ENCODE assay signal across 8 cellular contexts in the genomic region with DNA sequence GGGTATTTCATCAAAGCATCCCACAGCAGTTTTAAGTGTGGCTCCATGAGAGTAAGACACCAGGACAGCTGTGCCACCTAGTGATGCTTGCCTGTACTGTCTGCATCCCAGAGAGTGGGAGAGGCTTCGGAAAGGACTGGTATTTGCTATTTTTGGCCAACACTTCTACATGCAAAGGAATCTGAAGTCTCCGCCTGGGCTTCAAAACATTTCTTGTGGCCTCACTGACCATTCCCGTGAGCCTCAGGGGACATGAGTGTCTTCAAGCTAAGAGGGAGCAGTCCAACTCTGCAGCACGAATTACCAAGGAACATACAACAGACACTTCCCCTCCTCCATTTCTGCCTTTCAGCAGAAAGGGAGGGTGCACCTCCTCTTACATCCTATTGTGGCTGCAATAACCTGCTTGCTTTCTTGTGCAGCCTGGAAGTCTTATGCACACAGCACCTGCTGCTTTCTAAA.
DNase-seq lines count a peak whose midpoint lies in the region; ATAC-seq lines count a peak whose summit lies in the region.

No MANE protein-coding gene starts in this region.

- CTCF ChIA-PET in activated CD4-positive, alpha-beta T cell treated with anti-CD3 and anti-CD28 coated beads for 36 hours (lab: Charles Lee), result interaction anchor here (0.6 kb wide), 1 partner anchor 1143 kb away, joined by 3 read pairs; no protein-coding TSS in a partner anchor
- CTCF ChIA-PET in activated CD4-positive, alpha-beta T cell treated with anti-CD3 and anti-CD28 coated beads, Interleukin-2, amount 10 ng/mL, durations not matched to agents 7 days and 5 days (lab: Charles Lee), result interaction anchor here (1.6 kb wide), 1 partner anchor 10 kb away, joined by 3 read pairs; no protein-coding TSS in a partner anchor

- no peak overlapping the region for H3K4me3 Mint-ChIP-seq in activated CD4-positive, alpha-beta T cell treated with anti-CD3 and anti-CD28 coated beads for 36 hours
- H3K4me3 Mint-ChIP-seq in activated CD4-positive, alpha-beta T cell treated with anti-CD3 and anti-CD28 coated beads, Interleukin-2, amount 10 ng/mL, durations not matched to agents 7 days and 5 days, result no peak overlapping the region

- H3K4me1 Mint-ChIP-seq in activated CD4-positive, alpha-beta T cell treated with anti-CD3 and anti-CD28 coated beads for 36 hours, result no peaks in the 10 kb centered on the region
- H3K4me1 Mint-ChIP-seq in activated CD4-positive, alpha-beta T cell treated with anti-CD3 and anti-CD28 coated beads, Interleukin-2, amount 10 ng/mL, durations not matched to agents 7 days and 5 days, result no peaks in the 10 kb centered on the region

- H3K9me3 ChIP-seq in adipocyte (ENCODE audit: control insufficient read depth, low read length) (no peaks in the 10 kb centered on the region), skeletal muscle tissue (ENCODE audit: control insufficient read depth in 3 of 3, low read length in 3 of 3) (no peaks in the 10 kb centered on the region)

- H3K9me3 Mint-ChIP-seq in activated CD4-positive, alpha-beta T cell treated with anti-CD3 and anti-CD28 coated beads for 36 hours (ENCODE audit: low read depth), result no peaks in the 10 kb centered on the region
- H3K9me3 Mint-ChIP-seq in activated CD4-positive, alpha-beta T cell treated with anti-CD3 and anti-CD28 coated beads, Interleukin-2, amount 10 ng/mL, durations not matched to agents 7 days and 5 days, result no peaks in the 10 kb centered on the region

- H3K4me1 ChIP-seq in adipocyte (ENCODE audit: control insufficient read depth, insufficient read depth, low read length) (peaks cover 8% of the 10 kb centered on the region), skeletal muscle tissue (ENCODE audit: control insufficient read depth in 3 of 3, insufficient read depth in 3 of 3, low read length in 3 of 3) (peaks cover 9 to 17% (median 15%) of the 10 kb centered on the region in 3 donors)

- H3K27me3 ChIP-seq in adipocyte (replicated peaks; ENCODE audit: control insufficient read depth, insufficient read depth, low read length) (no peaks in the 10 kb centered on the region), skeletal muscle tissue (ENCODE audit: control insufficient read depth in 3 of 3, insufficient read depth in 3 of 3, low read length in 3 of 3) (no peaks in the 10 kb centered on the region)

- H3K36me3 ChIP-seq in adipocyte (ENCODE audit: control insufficient read depth, insufficient read depth, low read length, severe bottlenecking) (no peaks in the 10 kb centered on the region), skeletal muscle tissue (ENCODE audit: control insufficient read depth in 3 of 3, insufficient read depth in 3 of 3, low read length in 3 of 3) (no peaks in the 10 kb centered on the region)

- H3K27me3 Mint-ChIP-seq in activated CD4-positive, alpha-beta T cell treated with anti-CD3 and anti-CD28 coated beads for 36 hours, result peaks cover 10% of the 10 kb centered on the region
- peaks cover 3% of the 10 kb centered on the region for H3K27me3 Mint-ChIP-seq in activated CD4-positive, alpha-beta T cell treated with anti-CD3 and anti-CD28 coated beads, Interleukin-2, amount 10 ng/mL, durations not matched to agents 7 days and 5 days

- H3K4me3 ChIP-seq in adipocyte (ENCODE audit: low read length) (no peak overlapping the region), skeletal muscle tissue (ENCODE audit: low read length in 3 of 3) (peak overlapping the region in 2 of 3 donors; percentile 14 to 23)

- no peak overlapping the region for H3K27ac ChIP-seq in skeletal muscle tissue (ENCODE audit: low read depth, low read length)

- ATAC-seq in activated CD4-positive, alpha-beta T cell treated with anti-CD3 and anti-CD28 coated beads for 36 hours, result no peak

- DNase-seq in activated CD4-positive, alpha-beta T cell treated with anti-CD3 and anti-CD28 coated beads for 36 hours, result peak; percentile 12
- no peak for DNase-seq in activated CD4-positive, alpha-beta T cell treated with anti-CD3 and anti-CD28 coated beads, Interleukin-2, amount 10 ng/mL, durations not matched to agents 7 days and 5 days
- DNase-seq in adipocyte (ENCODE audit: low read depth) (peak; percentile 84), hepatic stellate cell (ENCODE audit: low spot score) (peak; percentile 68), T-helper 1 cell (no peak), CD1c-positive myeloid dendritic cell (ENCODE audit: extremely low spot score) (no peak), NCI-H187 (lab: John Stamatoyannopoulos, UW) (no peak)

- no peaks in the 10 kb centered on the region for H3K36me3 Mint-ChIP-seq in activated CD4-positive, alpha-beta T cell treated with anti-CD3 and anti-CD28 coated beads for 36 hours (ENCODE audit: low read depth)
- H3K36me3 Mint-ChIP-seq in activated CD4-positive, alpha-beta T cell treated with anti-CD3 and anti-CD28 coated beads, Interleukin-2, amount 10 ng/mL, durations not matched to agents 7 days and 5 days (ENCODE audit: low read depth), result no peaks in the 10 kb centered on the region

- POLR2A ChIA-PET in activated CD4-positive, alpha-beta T cell treated with anti-CD3 and anti-CD28 coated beads for 36 hours (lab: Charles Lee), result no interaction called here
- POLR2A ChIA-PET in activated CD4-positive, alpha-beta T cell treated with anti-CD3 and anti-CD28 coated beads, Interleukin-2, amount 10 ng/mL, durations not matched to agents 7 days and 5 days (lab: Charles Lee), result no interaction called here

- intact Hi-C loops in activated CD4-positive, alpha-beta T cell treated with anti-CD3 and anti-CD28 coated beads for 36 hours (cut with DNase I, micrococcal nuclease), result loop anchor here in 1 of 2 experiments (10.0 kb wide), 1 partner anchor 547 kb away; no protein-coding TSS in a partner anchor

- H3K27ac Mint-ChIP-seq in activated CD4-positive, alpha-beta T cell treated with anti-CD3 and anti-CD28 coated beads for 36 hours, result no peak overlapping the region
- no peak overlapping the region for H3K27ac Mint-ChIP-seq in activated CD4-positive, alpha-beta T cell treated with anti-CD3 and anti-CD28 coated beads, Interleukin-2, amount 10 ng/mL, durations not matched to agents 7 days and 5 days

- H3K9ac ChIP-seq in adipocyte (ENCODE audit: low read length), result no peak overlapping the region
- H3K9ac ChIP-seq in skeletal muscle tissue (ENCODE audit: low read depth in 1 of 3, low read length in 3 of 3), result peak overlapping the region in 1 of 3 donors; percentile 17

Comparison
In these comparisons a context has a peak if more than half of its experiments do, and no peak if none do; other contexts are left out.
1. DNase-seq: peak in activated CD4-positive, alpha-beta T cell treated with anti-CD3 and anti-CD28 coated beads for 36 hours (single experiment), adipocyte (single experiment) and hepatic stellate cell (single experiment); none in activated CD4-positive, alpha-beta T cell treated with anti-CD3 and anti-CD28 coated beads, Interleukin-2, amount 10 ng/mL, durations not matched to agents 7 days and 5 days (single experiment), T-helper 1 cell (0 of 5), CD1c-positive myeloid dendritic cell (single experiment) and NCI-H187 (0 of 2).